Comparison of ENCODE assay signal across 9 cellular contexts in the genomic region with DNA sequence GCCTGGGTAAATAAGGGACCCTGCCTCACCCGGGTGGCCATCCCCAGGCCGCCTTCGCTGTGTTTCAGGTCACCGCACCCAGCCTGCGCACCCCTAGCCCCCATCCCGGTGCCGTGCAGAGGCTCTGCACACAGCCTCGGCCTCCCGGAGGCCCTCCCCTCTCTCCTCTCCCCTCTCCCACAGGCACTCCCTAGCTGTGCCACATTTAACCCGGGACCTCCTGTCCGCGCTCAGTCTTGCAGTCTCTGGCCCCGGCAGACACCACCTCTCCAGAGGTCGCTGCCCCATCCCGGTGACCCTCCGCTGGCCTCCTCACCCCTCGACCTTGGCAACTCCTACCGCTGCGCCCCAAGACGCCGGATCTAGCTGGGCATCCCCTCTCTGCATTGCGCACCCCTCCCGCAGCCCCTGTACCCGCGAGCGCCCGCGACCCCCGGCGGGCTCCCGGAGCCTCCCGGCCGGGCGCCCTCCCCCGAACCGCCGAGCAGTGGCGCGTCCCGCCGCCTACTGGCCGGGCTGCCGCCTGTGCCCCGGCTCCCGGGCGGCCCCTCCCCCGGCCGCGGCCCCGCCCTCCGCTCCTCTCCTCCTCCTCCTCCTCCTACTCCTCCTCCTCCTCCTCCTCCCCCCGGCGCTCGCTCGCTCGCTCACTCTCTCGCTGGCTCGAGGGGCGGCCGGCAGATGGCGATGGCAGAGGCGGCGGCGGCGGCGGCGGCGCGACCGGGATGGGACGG. TPM values are rescaled to one million over a fixed set of nuclear protein-coding genes. Genes with fewer than 3 reads are reported as not detected.
DNase-seq lines count a peak whose midpoint lies in the region; ATAC-seq and TF ChIP-seq lines count a peak whose summit lies in the region.
"Had no signal": no experiment of that assay in that cellular context is flagged by ENCODE, and none has a peak within 500 bp of the region (broad histone marks: within the 10 kb centered on the region; RNA-seq: fewer than 3 reads in every experiment).

TSS of gene TMEM132B (plus strand) at position 647 of the 731 bp plus-strand sequence.

- H3K23me2 ChIP-seq in H9 (ENCODE audit: insufficient read length, low read depth, low read length, poor library complexity, severe bottlenecking): peaks cover 31% of the 10 kb centered on the region

- no peak within 1 kb of the TSS for H2BK20ac ChIP-seq in H9 (ENCODE audit: low read depth, low read length, poor library complexity, severe bottlenecking)

- no peak within 1 kb of the TSS for H4K5ac ChIP-seq in H9 (ENCODE audit: insufficient read length, low read depth, low read length)

- H2BK5ac ChIP-seq in H9 (ENCODE audit: insufficient read length, low read length): no peak within 1 kb of the TSS

- H3T11ph ChIP-seq in H9 (ENCODE audit: low read length): no peak within 1 kb of the TSS

- 0 out of 7 replicates have a peak, but pooled peaks cover 0 to 1% (median 0%) of the 10 kb centered on the region in 3 experiments for H3K36me3 Mint-ChIP-seq in H9 (ENCODE audit: insufficient read depth in 1 of 3, low read depth in 3 of 3)
- H3K36me3 Mint-ChIP-seq: activated naive CD4-positive, alpha-beta T cell treated with anti-CD3 and anti-CD28 coated beads, Interleukin-2, amount 50 U/mL, for 24 hours had no signal

- no peak within 1 kb of the TSS for H3K4ac ChIP-seq in H9 (ENCODE audit: low read depth, low read length)

- peak within 1 kb of the TSS; percentile 67 to 93 for H3K4me3 Mint-ChIP-seq in H9
- H3K4me3 Mint-ChIP-seq: activated naive CD4-positive, alpha-beta T cell treated with anti-CD3 and anti-CD28 coated beads, Interleukin-2, amount 50 U/mL, for 24 hours had no signal

- H3K56ac ChIP-seq in H9 (ENCODE audit: insufficient read length, low read depth, low read length): no peak within 1 kb of the TSS

- H4K20me1 ChIP-seq in H9 (ENCODE audit: control insufficient read depth, insufficient read depth, insufficient read length): no peaks in the 10 kb centered on the region

- no peak within 1 kb of the TSS for H3K18ac ChIP-seq in H9 (ENCODE audit: insufficient read length, low read depth, low read length)

- peak within 1 kb of the TSS in 2 of 3 experiments; percentile 48 to 71; a peak in 3 of 7 replicates for H3K27ac Mint-ChIP-seq in H9
- H3K27ac Mint-ChIP-seq: activated naive CD4-positive, alpha-beta T cell treated with anti-CD3 and anti-CD28 coated beads, Interleukin-2, amount 50 U/mL, for 24 hours had no signal

- peak within 1 kb of the TSS; percentile 67 for H3K4me3 ChIP-seq in thoracic aorta

- peaks cover 52 to 54% of the 10 kb centered on the region in 2 experiments for H3K4me1 Mint-ChIP-seq in H9

- TF ChIP-seq CTCF in H9 (conservative IDR thresholded peaks at IDR 0.05): peak; percentile 65; the same call in 2 of the 3 replicates
- no peak for TF ChIP-seq CTCF in thoracic aorta (IDR thresholded peaks at IDR 0.05)

- no peaks in the 10 kb centered on the region for H3K36me3 ChIP-seq in thoracic aorta

- H3K27me3 Mint-ChIP-seq in H9 (ENCODE audit: low read depth): peaks cover 87% of the 10 kb centered on the region

- H4K91ac ChIP-seq in H9 (ENCODE audit: insufficient read length, low read depth, low read length): no peak within 1 kb of the TSS

- peaks cover 3% of the 10 kb centered on the region; the same call in 1 of the 2 replicates for H3K79me2 ChIP-seq in H9 (ENCODE audit: insufficient read depth, low read length)

- H2BK15ac ChIP-seq in H9 (ENCODE audit: low read depth, low read length): no peak within 1 kb of the TSS

- no peak within 1 kb of the TSS; the same call in 1 of the 2 replicates for H3K14ac ChIP-seq in H9 (ENCODE audit: insufficient read depth, low read length)

- H3K4me1 ChIP-seq in H9 (ENCODE audit: insufficient read depth, low read length) (peaks cover 20% of the 10 kb centered on the region; the same call in 1 of the 2 replicates), thoracic aorta (ENCODE audit: control insufficient read depth in 1 of 2, low read depth in 2 of 2) (peaks cover 5 to 24% of the 10 kb centered on the region in 2 donors)

- no peak within 1 kb of the TSS for H2BK120ac ChIP-seq in H9 (ENCODE audit: low read depth, low read length, poor library complexity, severe bottlenecking)

- no peak within 1 kb of the TSS for H2AFZ ChIP-seq in H9 (ENCODE audit: low read length)

- no peak within 1 kb of the TSS for H3K23ac ChIP-seq in H9 (ENCODE audit: insufficient read length, low read depth, low read length)

- WGBS in H9 (ENCODE audit: extremely low coverage, insufficient read length, low lambda C conversion rate): no CpG with 5 or more reads among the region's 71 CpGs

- no peak within 1 kb of the TSS for H4K8ac ChIP-seq in H9 (replicated peaks; ENCODE audit: insufficient read length, low read depth, low read length)

- no peak within 1 kb of the TSS for H2AK5ac ChIP-seq in H9 (ENCODE audit: insufficient read length, low read length)

- no peaks in the 10 kb centered on the region; the same call in 1 of the 2 replicates for H3K27me3 ChIP-seq in H9 (ENCODE audit: insufficient read depth, low read length)
- peaks cover 4% of the 10 kb centered on the region for H3K27me3 ChIP-seq in thoracic aorta (replicated peaks; ENCODE audit: insufficient read depth)

- peak within 1 kb of the TSS; percentile 91 for H3K4me2 ChIP-seq in H9 (ENCODE audit: insufficient read depth, insufficient read length, low read length)

- no peaks in the 10 kb centered on the region for H3K79me1 ChIP-seq in H9 (ENCODE audit: insufficient read depth, low read depth, low read length, poor library complexity, severe bottlenecking)

- H2BK12ac ChIP-seq in H9 (ENCODE audit: insufficient read length, low read depth, low read length): no peak within 1 kb of the TSS

- ATAC-seq in esophagus mucosa (peak; percentile 87), thoracic aorta (ENCODE audit: insufficient number of reproducible peaks, low FRiP score, low read depth) (peak; percentile 53), HG02840 (IDR thresholded peaks at IDR 0.05; ENCODE audit: low FRiP score, unreplicated experiment) (no peak)

- H3K9me3 Mint-ChIP-seq in H9: no peaks in the 10 kb centered on the region; a peak in 1 of 5 replicates
- H3K9me3 Mint-ChIP-seq: activated naive CD4-positive, alpha-beta T cell treated with anti-CD3 and anti-CD28 coated beads, Interleukin-2, amount 50 U/mL, for 24 hours had no signal

- H3K9me3 ChIP-seq in H9 (ENCODE audit: control insufficient read depth, low read depth, low read length) (no peaks in the 10 kb centered on the region), thoracic aorta (no peaks in the 10 kb centered on the region)

- H3K9ac ChIP-seq in H9 (ENCODE audit: extremely low read depth, insufficient read length, low read length): no peak within 1 kb of the TSS

- DNase-seq in ELF-1 (ENCODE audit: low read depth, low spot score) (peak; percentile 82), H9 (peak; percentile 96), NCI-H2029 treated with DMSO at 0.1 percent for 48 hours (lab: John Stamatoyannopoulos, UW) (peak; percentile 43), myocyte (ENCODE audit: low read depth) (peak; percentile 67), thoracic aorta (ENCODE audit: low spot score) (no peak)
- peak; percentile 4 for DNase-seq in activated CD4-positive, alpha-beta T cell treated with anti-CD3 and anti-CD28 coated beads, Interleukin-2, amount 50 U/mL, for 1 hour

- no peak within 1 kb of the TSS for H3K27ac ChIP-seq in H9 (ENCODE audit: insufficient read length, low read depth, low read length)
- H3K27ac ChIP-seq in thoracic aorta: no peak within 1 kb of the TSS

RNA-seq across cellular contexts. Expression of gene TMEM132B, which starts in this region (rescaled TPM):
- total RNA-seq in H9 (2021) (4.7 and 5.5 TPM in 2 replicates), esophagus mucosa (2.0 TPM), myocyte (0.83 TPM in 2 replicates), thoracic aorta (10 to 100 TPM in 1 of 2 donors, 1 to 10 TPM in 1; 4.5 to 10.7 TPM)
- 0.14 TPM for polyA plus RNA-seq in myocyte (2012)

Comparison
In these comparisons a context has a peak if more than half of its experiments do, and no peak if none do; other contexts are left out.
1. Peak in DNase-seq in myocyte; RNA of the gene not detected or under 1 TPM.